17 cellular contexts compared by ENCODE assay signal in genomic region chr9:123998278-123998925, GRCh38. TPM values are rescaled to one million over a fixed set of nuclear protein-coding genes. Genes with fewer than 3 reads are reported as not detected.
DNase-seq lines count a peak whose midpoint lies in the region; TF ChIP-seq lines count a peak whose summit lies in the region.
"Had no signal": no experiment of that assay in that cellular context is flagged by ENCODE, and none has a peak within 500 bp of the region (broad histone marks: within the 10 kb centered on the region; RNA-seq: fewer than 3 reads in every experiment).

No MANE protein-coding gene starts in this region.

- H3K36me3 ChIP-seq in neural cell (ENCODE audit: insufficient read depth, low read length): no peaks in the 10 kb centered on the region
- no peaks in the 10 kb centered on the region for H3K36me3 ChIP-seq in MG63
- H3K36me3 ChIP-seq: heart left ventricle had no signal

- no peak overlapping the region for H2AFZ ChIP-seq in neural cell (ENCODE audit: low read depth, low read length)

- H3K27me3 ChIP-seq in neural cell (ENCODE audit: insufficient read depth, low read depth, low read length): peaks cover 51% of the 10 kb centered on the region
- H3K27me3 ChIP-seq in MG63: peaks cover 57% of the 10 kb centered on the region

- no peak overlapping the region for H3K27ac Mint-ChIP-seq in activated CD4-positive, alpha-beta T cell treated with anti-CD3 and anti-CD28 coated beads, Interleukin-2, amount 10 ng/mL, durations not matched to agents 24 days and 14 days
- H3K27ac Mint-ChIP-seq in HFFc6: no peak overlapping the region

- no peaks in the 10 kb centered on the region for H3K9me2 ChIP-seq in neural cell (ENCODE audit: insufficient read depth, low read length)

- H3K4me1 Mint-ChIP-seq in activated CD4-positive, alpha-beta T cell treated with anti-CD3 and anti-CD28 coated beads, Interleukin-2, amount 10 ng/mL, durations not matched to agents 24 days and 14 days: peaks cover 27% of the 10 kb centered on the region
- H3K4me1 Mint-ChIP-seq in HFFc6 (ENCODE audit: low read depth): peaks cover 6% of the 10 kb centered on the region

- intact Hi-C loops in activated CD4-positive, alpha-beta T cell treated with anti-CD3 and anti-CD28 coated beads, Interleukin-2, amount 10 ng/mL, durations not matched to agents 24 days and 14 days (cut with micrococcal nuclease): loop anchor here (2.0 to 5.0 kb wide), 2 partner anchors 361 to 450 kb away; no protein-coding TSS in a partner anchor

- TF ChIP-seq CTCF in HFFc6 (IDR thresholded peaks at IDR 0.05): no peak
- TF ChIP-seq CTCF in coronary artery (IDR thresholded peaks at IDR 0.05): no peak
- no peak for TF ChIP-seq CTCF in neural cell (IDR thresholded peaks at IDR 0.05; ENCODE audit: poor library complexity, severe bottlenecking)

- H3F3A ChIP-seq in neural cell (ENCODE audit: insufficient read depth, low read length, poor library complexity, severe bottlenecking): no peaks in the 10 kb centered on the region

- H3K4me3 ChIP-seq in coronary artery (peak overlapping the region; percentile 7), neural cell (ENCODE audit: low read length) (peak overlapping the region; percentile 66), MG63 (no peak overlapping the region)

- H3K9ac ChIP-seq in neural cell (ENCODE audit: low read length): no peak overlapping the region

- H3K36me3 Mint-ChIP-seq in activated CD4-positive, alpha-beta T cell treated with anti-CD3 and anti-CD28 coated beads, Interleukin-2, amount 10 ng/mL, durations not matched to agents 24 days and 14 days (ENCODE audit: low read depth): peaks cover 2% of the 10 kb centered on the region
- no peaks in the 10 kb centered on the region for H3K36me3 Mint-ChIP-seq in HFFc6 (ENCODE audit: low read depth)

- H3K27ac ChIP-seq in coronary artery (no peak overlapping the region), neural cell (ENCODE audit: low read length) (no peak overlapping the region)
- H3K27ac ChIP-seq: heart left ventricle had no signal

- no peak overlapping the region for H3K4me2 ChIP-seq in neural cell (ENCODE audit: low read length)

- DNase-seq in activated CD4-positive, alpha-beta T cell treated with anti-CD3 and anti-CD28 coated beads, Interleukin-2, amount 10 ng/mL, durations not matched to agents 24 days and 14 days: no peak
- DNase-seq in activated CD4-positive, alpha-beta T cell treated with anti-CD3 and anti-CD28 coated beads for 48 hours: no peak
- no peak for DNase-seq in HFFc6
- DNase-seq in coronary artery (ENCODE audit: low spot score): no peak
- DNase-seq in DMS79 (lab: John Stamatoyannopoulos, UW): no peak
- DNase-seq in MG63: no peak
- no peak for DNase-seq in dedifferentiated amniotic fluid mesenchymal stem cell (ENCODE audit: extremely low spot score)
- DNase-seq: activated CD4-positive, alpha-beta T cell treated with anti-CD3 and anti-CD28 coated beads, Interleukin-2, amount 50 U/mL, for 4 hours; activated naive CD4-positive, alpha-beta T cell; Karpas-422; NCI-H187; NCI-H526 treated with DMSO at 0.1 percent for 48 hours; T-helper 2 cell had no signal

- no peaks in the 10 kb centered on the region for H4K20me1 ChIP-seq in neural cell (ENCODE audit: insufficient read depth)

- no peaks in the 10 kb centered on the region for H3K9me3 Mint-ChIP-seq in activated CD4-positive, alpha-beta T cell treated with anti-CD3 and anti-CD28 coated beads, Interleukin-2, amount 10 ng/mL, durations not matched to agents 24 days and 14 days
- no peaks in the 10 kb centered on the region for H3K9me3 Mint-ChIP-seq in HFFc6

- no peak for TF ChIP-seq EP300 in neural cell (conservative IDR thresholded peaks at IDR 0.05; ENCODE audit: poor library complexity, severe bottlenecking)

- H3K79me2 ChIP-seq in neural cell (replicated peaks; ENCODE audit: insufficient read depth, low read length): peaks cover 33% of the 10 kb centered on the region

- H3K4me3 Mint-ChIP-seq in activated CD4-positive, alpha-beta T cell treated with anti-CD3 and anti-CD28 coated beads, Interleukin-2, amount 10 ng/mL, durations not matched to agents 24 days and 14 days: peak overlapping the region; percentile 78
- H3K4me3 Mint-ChIP-seq in HFFc6: peak overlapping the region; percentile 70; the same call in 1 of the 2 replicates

- peaks cover 82% of the 10 kb centered on the region for H3K27me3 Mint-ChIP-seq in activated CD4-positive, alpha-beta T cell treated with anti-CD3 and anti-CD28 coated beads, Interleukin-2, amount 10 ng/mL, durations not matched to agents 24 days and 14 days
- H3K27me3 Mint-ChIP-seq in HFFc6 (ENCODE audit: insufficient read depth): peaks cover 81% of the 10 kb centered on the region

- H3K9me3 ChIP-seq in neural cell (ENCODE audit: low read length) (no peaks in the 10 kb centered on the region), MG63 (no peaks in the 10 kb centered on the region)
- H3K9me3 ChIP-seq: heart left ventricle had no signal

- TF ChIP-seq RAD21 in neural cell (conservative IDR thresholded peaks at IDR 0.05): no peak

TF ChIP-seq in neural cell, 6 proteins besides CTCF, POLR2A, EP300 and RAD21:
- TF ChIP-seq MXI1 (conservative IDR thresholded peaks at IDR 0.05; ENCODE audit: poor library complexity, severe bottlenecking) (no peak), POLR2AphosphoS5 (IDR thresholded peaks at IDR 0.05) (no peak), EZH2 (IDR thresholded peaks at IDR 0.05; ENCODE audit: borderline replicate concordance, insufficient read depth, low read length, poor library complexity, severe bottlenecking) (no peak), TAF1 (IDR thresholded peaks at IDR 0.05; ENCODE audit: low read depth) (no peak), SMC3 (conservative IDR thresholded peaks at IDR 0.05; ENCODE audit: poor library complexity) (no peak), REST (IDR thresholded peaks at IDR 0.05; ENCODE audit: borderline replicate concordance) (no peak)

RNA-seq across cellular contexts. Expression of gene LHX2, which starts 13.2 kb away (rescaled TPM):
- not detected in 2 replicates for total RNA-seq in activated CD4-positive, alpha-beta T cell treated with anti-CD3 and anti-CD28 coated beads, Interleukin-2, amount 10 ng/mL, durations not matched to agents 24 days and 14 days
- total RNA-seq in HFFc6 (2021; fragmentation: NEBNext Ultra II Directional; extraction: Animal tissue kit (Norgen Biotek cat#: 25700)): not detected
- 2.6 and 3.6 TPM in 2 replicates for polyA plus RNA-seq in neural cell
- 7.2 and 9.0 TPM in 2 replicates for polyA minus RNA-seq in neural cell
- total RNA-seq in MG63 (2014; rRNA removed; shearing (Covaris generic); ENCODE audit: low replicate concordance): 0.49 and 0.74 TPM in 2 replicates
- total RNA-seq: epithelial cell of proximal tubule, omental fat pad had no signal
